18 cellular contexts compared by ENCODE assay signal in the genomic region with DNA sequence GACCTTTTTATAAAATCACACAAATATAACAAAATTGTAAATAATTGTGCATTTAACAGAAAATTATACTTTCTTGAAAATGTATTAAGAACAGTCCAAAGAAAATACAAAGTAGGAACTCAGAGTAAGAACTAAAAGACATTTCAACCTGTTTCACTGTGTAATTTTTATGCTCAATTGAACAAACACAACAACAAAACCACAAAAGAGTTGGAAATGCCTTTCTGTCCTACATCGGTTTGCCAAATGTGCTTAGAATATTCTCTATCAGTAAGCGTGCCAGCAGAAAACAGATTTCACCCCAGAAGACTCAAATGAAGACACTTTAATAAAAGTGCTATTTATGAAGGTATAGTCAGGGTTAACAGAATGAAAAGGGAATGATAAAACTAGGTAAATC.
DNase-seq lines count a peak whose midpoint lies in the region; ATAC-seq and TF ChIP-seq lines count a peak whose summit lies in the region.
"Had no signal": no experiment of that assay in that cellular context is flagged by ENCODE, and none has a peak within 500 bp of the region (broad histone marks: within the 10 kb centered on the region; RNA-seq: fewer than 3 reads in every experiment).

No MANE protein-coding gene starts in this region.

- no peak overlapping the region for H3K4me3 Mint-ChIP-seq in CD14-positive monocyte
- H3K4me3 Mint-ChIP-seq: CD4-positive, CD25-positive, alpha-beta regulatory T cell had no signal

- H3K4me1 ChIP-seq in BLaER1 treated with 17β-estradiol and CSF1 and Interleukin-3, amounts not matched to agents 10 nM and 100 nM = peaks cover 26 to 62% (median 48%) of the 10 kb centered on the region in 10 experiments
- H3K4me1 ChIP-seq in osteoblast (ENCODE audit: insufficient read depth, low read length) = peaks cover 40% of the 10 kb centered on the region

- no peak for ATAC-seq in GM19324 (IDR thresholded peaks at IDR 0.05; ENCODE audit: low FRiP score, unreplicated experiment)
- ATAC-seq: Panc1, SK-N-SH treated with all-trans-retinoic acid at 6 μM for 48 hours had no signal

- intact Hi-C loops in CD14-positive monocyte (cut with micrococcal nuclease) = no loop called here

- no peaks in the 10 kb centered on the region for H3K27me3 Mint-ChIP-seq in CD14-positive monocyte (ENCODE audit: low read depth in 3 of 3)

- peak; percentile 82 for DNase-seq in astrocyte of the cerebellum (ENCODE audit: low read depth)
- DNase-seq in fibroblast of gingiva (ENCODE audit: low read depth) = peak; percentile 28
- no peak for DNase-seq in osteoblast (ENCODE audit: insufficient read length, low spot score, missing footprints)
- DNase-seq in GM20000 (ENCODE audit: low spot score) = no peak
- no peak for DNase-seq in RKO (ENCODE audit: low spot score)
- DNase-seq in CD14-positive monocyte (ENCODE audit: low spot score) = no peak
- DNase-seq: CD4-positive, CD25-positive, alpha-beta regulatory T cell; COR-L47; DMS79; Karpas-422; MG63; NCI-H1048; NCI-H1417 treated with DMSO at 0.1 percent for 48 hours; NCI-H187 had no signal

- peak overlapping the region; percentile 17 for H2AFZ ChIP-seq in osteoblast (ENCODE audit: low read length)

- peak overlapping the region in 6 of 11 experiments; percentile 8 to 83 (median 40); a peak in 9 of 22 replicates for H3K4me2 ChIP-seq in BLaER1 treated with 17β-estradiol and CSF1 and Interleukin-3, amounts not matched to agents 10 nM and 100 nM
- no peak overlapping the region for H3K4me2 ChIP-seq in osteoblast (ENCODE audit: insufficient read depth, low read length)

- in situ Hi-C loops in astrocyte of the cerebellum (cut with HindIII; ENCODE audit: low sequenced_read_pairs) = no loop called here

- H4K20me1 ChIP-seq in BLaER1 treated with 17β-estradiol and CSF1 and Interleukin-3, amounts not matched to agents 10 nM and 100 nM = no peaks in the 10 kb centered on the region
- H4K20me1 ChIP-seq in osteoblast (ENCODE audit: insufficient read depth, low read length) = no peaks in the 10 kb centered on the region

- no peak overlapping the region for H3K4me3 ChIP-seq in BLaER1 treated with 17β-estradiol and CSF1 and Interleukin-3, amounts not matched to agents 10 nM and 100 nM
- no peak overlapping the region for H3K4me3 ChIP-seq in astrocyte of the cerebellum (ENCODE audit: low read depth, low read length)
- no peak overlapping the region for H3K4me3 ChIP-seq in osteoblast (ENCODE audit: insufficient read depth, low read length)
- H3K4me3 ChIP-seq: MG63 had no signal

- no peaks in the 10 kb centered on the region for H3K79me2 ChIP-seq in osteoblast (ENCODE audit: insufficient read depth, low read length)

- no peaks in the 10 kb centered on the region for H3K27me3 ChIP-seq in BLaER1 treated with 17β-estradiol and CSF1 and Interleukin-3, amounts not matched to agents 10 nM and 100 nM
- no peaks in the 10 kb centered on the region for H3K27me3 ChIP-seq in osteoblast (ENCODE audit: insufficient read depth, low read length)
- H3K27me3 ChIP-seq: MG63 had no signal

- no peaks in the 10 kb centered on the region for H3K4me1 Mint-ChIP-seq in CD14-positive monocyte
- H3K4me1 Mint-ChIP-seq: CD4-positive, CD25-positive, alpha-beta regulatory T cell had no signal

- no peak overlapping the region for H3K27ac ChIP-seq in BLaER1 treated with 17β-estradiol and CSF1 and Interleukin-3, amounts not matched to agents 10 nM and 100 nM
- no peak overlapping the region for H3K27ac ChIP-seq in osteoblast (ENCODE audit: low read depth, low read length)

- no peaks in the 10 kb centered on the region for H3K9me3 ChIP-seq in BLaER1 treated with 17β-estradiol and CSF1 and Interleukin-3, amounts not matched to agents 10 nM and 100 nM (replicated peaks in 1 of 11)
- H3K9me3 ChIP-seq in osteoblast (ENCODE audit: low read depth, low read length) = no peaks in the 10 kb centered on the region
- H3K9me3 ChIP-seq: MG63 had no signal

- no peak overlapping the region for H3K27ac Mint-ChIP-seq in CD14-positive monocyte
- H3K27ac Mint-ChIP-seq: CD4-positive, CD25-positive, alpha-beta regulatory T cell had no signal

- H3K9me3 Mint-ChIP-seq in CD14-positive monocyte = peaks cover 0 to 1% (median 0%) of the 10 kb centered on the region in 7 donors

- no peak for TF ChIP-seq CTCF in astrocyte of the cerebellum (IDR thresholded peaks at IDR 0.05; ENCODE audit: low read depth, low read length, missing control alignments)
- no peak for TF ChIP-seq CTCF in osteoblast (IDR thresholded peaks at IDR 0.05; ENCODE audit: extremely low read depth, low read depth, low read length)
- no peak for TF ChIP-seq CTCF in GM20000 (IDR thresholded peaks at IDR 0.05; ENCODE audit: extremely low read depth, missing control alignments)
- no peak for TF ChIP-seq CTCF in CD14-positive monocyte (IDR thresholded peaks at IDR 0.05)

- H3K36me3 Mint-ChIP-seq in CD14-positive monocyte = no peaks in the 10 kb centered on the region
- H3K36me3 Mint-ChIP-seq: CD4-positive, CD25-positive, alpha-beta regulatory T cell had no signal

- H3K36me3 ChIP-seq in BLaER1 treated with 17β-estradiol and CSF1 and Interleukin-3, amounts not matched to agents 10 nM and 100 nM = no peaks in the 10 kb centered on the region
- no peaks in the 10 kb centered on the region for H3K36me3 ChIP-seq in osteoblast (ENCODE audit: insufficient read depth, low read length)
- H3K36me3 ChIP-seq: MG63 had no signal

- H3K9ac ChIP-seq in BLaER1 treated with 17β-estradiol and CSF1 and Interleukin-3, amounts not matched to agents 10 nM and 100 nM = no peak overlapping the region

Comparison
In these comparisons a context has a peak if more than half of its experiments do, and no peak if none do; other contexts are left out.
1. DNase-seq: peak in astrocyte of the cerebellum (single experiment) and fibroblast of gingiva (single experiment); none in osteoblast (single experiment), GM20000 (single experiment), RKO (single experiment) and CD14-positive monocyte (single experiment).